In genomic region chr2:73113634-73113958, GRCh38 we compare ENCODE assay signal across 8 cellular contexts. TPM values are rescaled to one million over a fixed set of nuclear protein-coding genes. Genes with fewer than 3 reads are reported as not detected.
DNase-seq lines count a peak whose midpoint lies in the region; ATAC-seq and TF ChIP-seq lines count a peak whose summit lies in the region.

No MANE protein-coding gene starts in this region.

- peaks cover 9% of the 10 kb centered on the region for H3K27me3 Mint-ChIP-seq in mesothelial cell of epicardium (ENCODE audit: low read depth)

- TF ChIP-seq CTCF in left ventricle myocardium inferior (IDR thresholded peaks at IDR 0.05; ENCODE audit: borderline replicate concordance), result no peak
- no peak for TF ChIP-seq CTCF in breast epithelium (IDR thresholded peaks at IDR 0.05)
- TF ChIP-seq CTCF in mesothelial cell of epicardium (IDR thresholded peaks at IDR 0.05; ENCODE audit: unreplicated experiment), result no peak
- no peak for TF ChIP-seq CTCF in uterus (IDR thresholded peaks at IDR 0.05)

- intact Hi-C loops in left ventricle myocardium inferior (cut with micrococcal nuclease) (no loop called here), left cardiac atrium (cut with DNase I) (loop anchor here in 1 of 2 donors (2.0 kb wide), 1 partner anchor 43 kb away; the partner anchor contains the start of gene SFXN5), breast epithelium (cut with DNase I; ENCODE audit: low total_unique reads) (no loop called here), uterus (cut with DNase I; ENCODE audit: low total_unique reads) (no loop called here)

- peak overlapping the region; percentile 34 for H3K27ac Mint-ChIP-seq in mesothelial cell of epicardium

- no peaks in the 10 kb centered on the region for H3K9me3 Mint-ChIP-seq in mesothelial cell of epicardium

- peak overlapping the region; percentile 60 for H3K4me3 Mint-ChIP-seq in mesothelial cell of epicardium

- H3K4me3 ChIP-seq in left ventricle myocardium inferior (peak overlapping the region; percentile 96), breast epithelium (peak overlapping the region; percentile 89 to 100 (median 93)), uterus (peak overlapping the region; percentile 58 to 96)

- H3K4me1 ChIP-seq in left ventricle myocardium inferior (peaks cover 44% of the 10 kb centered on the region), breast epithelium (peaks cover 0 to 12% of the 10 kb centered on the region in 2 donors), uterus (peaks cover 4 to 13% of the 10 kb centered on the region in 2 donors)

- no peaks in the 10 kb centered on the region for H3K36me3 Mint-ChIP-seq in mesothelial cell of epicardium

- no peaks in the 10 kb centered on the region for H3K36me3 ChIP-seq in left ventricle myocardium inferior
- H3K36me3 ChIP-seq in breast epithelium, result no peaks in the 10 kb centered on the region
- no peaks in the 10 kb centered on the region for H3K36me3 ChIP-seq in uterus

- TF ChIP-seq POLR2A in breast epithelium (IDR thresholded peaks at IDR 0.05), result no peak
- TF ChIP-seq POLR2A in uterus (IDR thresholded peaks at IDR 0.05), result no peak

- no peak for ATAC-seq in left cardiac atrium
- ATAC-seq in HG02798 (IDR thresholded peaks at IDR 0.05; ENCODE audit: poor library complexity, unreplicated experiment), result no peak
- no peak for ATAC-seq in GM21360 (IDR thresholded peaks at IDR 0.05; ENCODE audit: unreplicated experiment)

- no peaks in the 10 kb centered on the region for H3K27me3 ChIP-seq in left ventricle myocardium inferior (ENCODE audit: low read depth)
- H3K27me3 ChIP-seq in breast epithelium, result no peaks in the 10 kb centered on the region
- H3K27me3 ChIP-seq in uterus, result no peaks in the 10 kb centered on the region

- peaks cover 20% of the 10 kb centered on the region for H3K4me1 Mint-ChIP-seq in mesothelial cell of epicardium

- no peaks in the 10 kb centered on the region for H3K9me3 ChIP-seq in left ventricle myocardium inferior (replicated peaks)
- no peaks in the 10 kb centered on the region for H3K9me3 ChIP-seq in breast epithelium
- no peaks in the 10 kb centered on the region for H3K9me3 ChIP-seq in uterus

- DNase-seq in left ventricle myocardium inferior (no peak), left cardiac atrium (no peak), breast epithelium (ENCODE audit: low spot score in 2 of 2) (no peak), mesothelial cell of epicardium (ENCODE audit: low spot score in 2 of 2, unreplicated experiment in 2 of 2) (no peak), uterus (no peak), midbrain (lab: John Stamatoyannopoulos, UW) (no peak)

- H3K27ac ChIP-seq in left ventricle myocardium inferior (replicated peaks), result peak overlapping the region; percentile 83
- peak overlapping the region; percentile 93 to 95 for H3K27ac ChIP-seq in breast epithelium
- H3K27ac ChIP-seq in uterus, result peak overlapping the region; percentile 89 to 96

RNA-seq across cellular contexts. Expression of gene RAB11FIP5, which starts 0.8 kb away (rescaled TPM):
- total RNA-seq in left ventricle myocardium inferior (21.8 TPM), left cardiac atrium (10 to 100 TPM; 21.7 to 31.8 TPM), breast epithelium (10 to 100 TPM; 20.6 to 27.4 (median 26.5) TPM), mesothelial cell of epicardium (23.3 to 25.4 TPM (median 25.1 TPM) in 3 replicates), uterus (10 to 100 TPM; 22.4 to 45.7 (median 31.7) TPM)

RNA-seq across cellular contexts. Expression of gene SFXN5, which starts 42.1 kb away (rescaled TPM):
- total RNA-seq in left ventricle myocardium inferior (9.9 TPM), left cardiac atrium (10 to 100 TPM in 1 of 2 donors, 1 to 10 TPM in 1; 9.0 to 10.5 TPM), breast epithelium (10 to 100 TPM in 2 of 3 donors, 1 to 10 TPM in 1; 6.7 to 19.6 (median 12.8) TPM), mesothelial cell of epicardium (18.8 to 20.2 TPM (median 18.9 TPM) in 3 replicates), uterus (10 to 100 TPM in 2 of 4 donors, 1 to 10 TPM in 2; 2.1 to 16.0 (median 10.6) TPM)
